ENCODE assay signal across 1 cellular context in the genomic region with DNA sequence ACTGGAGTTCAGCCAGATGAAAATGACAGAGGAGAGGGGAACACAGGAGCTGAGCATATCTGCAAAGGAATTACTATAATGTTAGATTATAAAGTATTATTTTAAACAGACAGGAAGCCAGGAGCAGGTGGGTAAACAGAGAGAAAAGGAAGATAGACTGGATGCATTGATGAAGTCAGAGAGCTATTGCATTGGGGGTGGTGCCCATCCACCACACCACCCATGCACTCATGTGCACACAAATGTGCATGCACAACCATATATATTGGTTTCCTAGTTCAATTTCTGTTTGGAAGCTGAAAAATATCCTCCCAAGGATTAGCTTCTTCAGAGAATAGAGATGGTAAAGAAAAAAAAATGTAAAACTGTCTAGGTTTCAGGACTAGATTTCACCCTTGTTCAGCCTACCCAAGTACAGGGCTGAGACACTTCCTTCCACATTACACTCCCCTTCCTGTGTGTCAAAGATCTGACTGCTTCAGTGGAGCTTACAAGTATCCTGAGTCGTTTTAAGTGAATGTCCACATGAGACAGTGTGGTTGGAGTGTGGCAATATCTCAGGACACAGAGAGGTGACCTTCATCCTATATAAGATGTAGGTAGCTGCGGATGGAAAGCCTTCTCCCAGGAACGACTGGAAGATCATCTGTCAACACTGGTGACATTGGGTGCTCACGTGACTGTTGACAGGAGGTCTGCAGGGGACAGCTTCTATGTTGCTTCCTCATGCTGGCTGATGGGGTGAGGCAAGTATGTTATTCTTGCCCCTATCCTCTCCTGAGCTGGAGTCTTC.
TF ChIP-seq lines count a peak whose summit lies in the region.

No MANE protein-coding gene starts in this region.

TF ChIP-seq in IMR-90, 13 proteins besides CTCF, POLR2A, EP300 and RAD21:
- no peak for TF ChIP-seq CHD1 (IDR thresholded peaks at IDR 0.05; ENCODE audit: low read depth, low read length)
- TF ChIP-seq, protein P1, sequence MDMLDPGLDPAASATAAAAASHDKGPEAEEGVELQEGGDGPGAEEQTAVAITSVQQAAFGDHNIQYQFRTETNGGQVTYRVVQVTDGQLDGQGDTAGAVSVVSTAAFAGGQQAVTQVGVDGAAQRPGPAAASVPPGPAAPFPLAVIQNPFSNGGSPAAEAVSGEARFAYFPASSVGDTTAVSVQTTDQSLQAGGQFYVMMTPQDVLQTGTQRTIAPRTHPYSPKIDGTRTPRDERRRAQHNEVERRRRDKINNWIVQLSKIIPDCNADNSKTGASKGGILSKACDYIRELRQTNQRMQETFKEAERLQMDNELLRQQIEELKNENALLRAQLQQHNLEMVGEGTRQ (IDR thresholded peaks at IDR 0.05; ENCODE audit: low read depth, low read length): no peak
- TF ChIP-seq CEBPB (IDR thresholded peaks at IDR 0.05; ENCODE audit: low read depth, low read length): no peak
- no peak for TF ChIP-seq MAZ (IDR thresholded peaks at IDR 0.05; ENCODE audit: borderline replicate concordance, low read depth, low read length)
- TF ChIP-seq, protein P2, sequence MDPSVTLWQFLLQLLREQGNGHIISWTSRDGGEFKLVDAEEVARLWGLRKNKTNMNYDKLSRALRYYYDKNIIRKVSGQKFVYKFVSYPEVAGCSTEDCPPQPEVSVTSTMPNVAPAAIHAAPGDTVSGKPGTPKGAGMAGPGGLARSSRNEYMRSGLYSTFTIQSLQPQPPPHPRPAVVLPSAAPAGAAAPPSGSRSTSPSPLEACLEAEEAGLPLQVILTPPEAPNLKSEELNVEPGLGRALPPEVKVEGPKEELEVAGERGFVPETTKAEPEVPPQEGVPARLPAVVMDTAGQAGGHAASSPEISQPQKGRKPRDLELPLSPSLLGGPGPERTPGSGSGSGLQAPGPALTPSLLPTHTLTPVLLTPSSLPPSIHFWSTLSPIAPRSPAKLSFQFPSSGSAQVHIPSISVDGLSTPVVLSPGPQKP (IDR thresholded peaks at IDR 0.05; ENCODE audit: borderline replicate concordance, low read depth, low read length): no peak
- TF ChIP-seq NFE2L2 (IDR thresholded peaks at IDR 0.05; ENCODE audit: low read depth, low read length): no peak
- no peak for TF ChIP-seq RFX5 (IDR thresholded peaks at IDR 0.05; ENCODE audit: low read depth, low read length)
- no peak for TF ChIP-seq FOS (IDR thresholded peaks at IDR 0.05; ENCODE audit: low read depth, low read length)
- TF ChIP-seq RCOR1 (IDR thresholded peaks at IDR 0.05; ENCODE audit: insufficient replicate concordance, low read length): no peak
- no peak for TF ChIP-seq MXI1 (IDR thresholded peaks at IDR 0.05; ENCODE audit: borderline replicate concordance, low read depth, low read length)
- TF ChIP-seq MAFK (IDR thresholded peaks at IDR 0.05; ENCODE audit: low read depth, low read length): no peak
- TF ChIP-seq BHLHE40 (IDR thresholded peaks at IDR 0.05; ENCODE audit: low read depth, low read length): no peak
